9 cellular contexts compared by ENCODE assay signal in the genomic region with DNA sequence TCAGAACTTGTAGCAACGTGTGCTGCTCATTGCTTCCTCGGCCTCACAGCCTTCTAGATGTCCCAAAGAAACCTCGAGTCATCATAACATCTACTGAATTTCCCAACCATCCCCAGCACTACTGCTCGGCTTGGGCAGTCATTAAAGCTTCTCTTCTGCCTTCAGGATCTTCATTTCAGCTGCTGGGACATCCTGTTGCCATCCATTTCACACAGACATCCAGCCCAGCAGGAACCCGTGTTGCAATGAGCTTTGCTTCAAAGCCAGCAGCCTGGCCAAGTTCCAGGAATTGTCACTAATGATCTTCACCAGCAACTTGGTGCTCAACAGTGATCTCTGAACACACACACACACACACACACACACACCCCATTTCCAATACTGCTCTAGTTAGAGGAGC. TPM values are rescaled to one million over a fixed set of nuclear protein-coding genes. Genes with fewer than 3 reads are reported as not detected.
DNase-seq lines count a peak whose midpoint lies in the region; ATAC-seq and TF ChIP-seq lines count a peak whose summit lies in the region.
"Had no signal": no experiment of that assay in that cellular context is flagged by ENCODE, and none has a peak within 500 bp of the region (broad histone marks: within the 10 kb centered on the region; RNA-seq: fewer than 3 reads in every experiment).

No MANE protein-coding gene starts in this region.

- BruUV-seq in Caco-2 (replicated peaks; lab: Mats Ljungman, UMichigan) = no TSS peak

- H3K9me3 ChIP-seq in tibial artery = no peaks in the 10 kb centered on the region
- H3K9me3 ChIP-seq in endodermal cell (ENCODE audit: control insufficient read depth, low read length) = no peaks in the 10 kb centered on the region
- no peaks in the 10 kb centered on the region for H3K9me3 ChIP-seq in Caco-2

- ATAC-seq in left lobe of liver = peak; percentile 89

- H3K4me3 ChIP-seq in tibial artery (no peak overlapping the region), endodermal cell (ENCODE audit: low read length) (no peak overlapping the region), Caco-2 (ENCODE audit: low read depth, low read length) (no peak overlapping the region)

- DNase-seq in DMS 273 (lab: John Stamatoyannopoulos, UW; ENCODE audit: unreplicated experiment) (peak; percentile 60), DMS 273 treated with DMSO at 0.1 percent for 48 hours (lab: John Stamatoyannopoulos, UW) (no peak), left lobe of liver (ENCODE audit: low spot score) (peak; percentile 82), tibial artery (peak; percentile 83 to 86), endodermal cell (no peak), Caco-2 (no peak)
- no peak for DNase-seq in activated T-cell treated with anti-CD3 and anti-CD28 coated beads, Interleukin-2, amount 50 U/mL, for 1 hour

- H3K4me3 Mint-ChIP-seq in brain (peak overlapping the region in 3 of 5 experiments; percentile 22 to 49 (median 37)), endodermal cell (no peak overlapping the region), Caco-2 (ENCODE audit: unreplicated experiment) (no peak overlapping the region)

- no peaks in the 10 kb centered on the region for H3K9me3 Mint-ChIP-seq in brain
- H3K9me3 Mint-ChIP-seq in endodermal cell = no peaks in the 10 kb centered on the region
- no peaks in the 10 kb centered on the region for H3K9me3 Mint-ChIP-seq in Caco-2 (ENCODE audit: unreplicated experiment)

- POLR2A ChIA-PET in Caco-2 (lab: Charles Lee) = no interaction called here

- H3K27ac Mint-ChIP-seq in brain (peak overlapping the region in 3 of 5 experiments; percentile 84 to 90 (median 89)), endodermal cell (no peak overlapping the region), Caco-2 (ENCODE audit: unreplicated experiment) (no peak overlapping the region)

- no peak overlapping the region for H3K9ac ChIP-seq in endodermal cell (ENCODE audit: extremely low read depth, low read length, poor library complexity, severe bottlenecking)

- peaks cover 8% of the 10 kb centered on the region for H3K36me3 Mint-ChIP-seq in brain
- H3K36me3 Mint-ChIP-seq in endodermal cell (ENCODE audit: low read depth) = peaks cover 3% of the 10 kb centered on the region
- H3K36me3 Mint-ChIP-seq in Caco-2 (ENCODE audit: insufficient read depth, unreplicated experiment) = peaks cover 6% of the 10 kb centered on the region

- H3K27me3 ChIP-seq in tibial artery = no peaks in the 10 kb centered on the region
- no peaks in the 10 kb centered on the region for H3K27me3 ChIP-seq in endodermal cell (ENCODE audit: control insufficient read depth, insufficient read depth, low read length, poor library complexity, severe bottlenecking)
- no peaks in the 10 kb centered on the region for H3K27me3 ChIP-seq in Caco-2 (replicated peaks; ENCODE audit: control insufficient read depth, insufficient read depth, low read length)

- H3K4me1 Mint-ChIP-seq in brain (peaks cover 47% of the 10 kb centered on the region), endodermal cell (peaks cover 28% of the 10 kb centered on the region), Caco-2 (ENCODE audit: low read depth, unreplicated experiment) (peaks cover 7% of the 10 kb centered on the region)

- intact Hi-C loops in tibial artery (cut with DNase I; ENCODE audit: low total_unique reads) (no loop called here), Caco-2 (cut with micrococcal nuclease; ENCODE audit: unreplicated experiment) (no loop called here)

- peaks cover 0 to 45% (median 27%) of the 10 kb centered on the region in 4 donors for H3K4me1 ChIP-seq in tibial artery
- peaks cover 22% of the 10 kb centered on the region for H3K4me1 ChIP-seq in endodermal cell (ENCODE audit: control insufficient read depth, insufficient read depth, low read length)
- peaks cover 15% of the 10 kb centered on the region for H3K4me1 ChIP-seq in Caco-2

- H3K27ac ChIP-seq in tibial artery = peak overlapping the region; percentile 35 to 39
- H3K27ac ChIP-seq in endodermal cell (ENCODE audit: low read depth, low read length) = no peak overlapping the region
- H3K27ac ChIP-seq: 22Rv1 had no signal

- H3K36me3 ChIP-seq in tibial artery = no peaks in the 10 kb centered on the region
- H3K36me3 ChIP-seq in endodermal cell (ENCODE audit: control insufficient read depth, insufficient read depth, low read length) = no peaks in the 10 kb centered on the region
- H3K36me3 ChIP-seq in Caco-2 (ENCODE audit: control insufficient read depth, insufficient read depth, low read length) = no peaks in the 10 kb centered on the region

- CTCF ChIA-PET in Caco-2 (lab: Charles Lee) = no interaction called here

- H3K27me3 Mint-ChIP-seq in brain (peaks cover 7% of the 10 kb centered on the region), endodermal cell (ENCODE audit: insufficient read depth) (peaks cover 7% of the 10 kb centered on the region), Caco-2 (ENCODE audit: insufficient read depth, unreplicated experiment) (no peaks in the 10 kb centered on the region)

- TF ChIP-seq CTCF in brain (conservative IDR thresholded peaks at IDR 0.05) (no peak), tibial artery (IDR thresholded peaks at IDR 0.05) (no peak), endodermal cell (conservative IDR thresholded peaks at IDR 0.05) (no peak), Caco-2 (IDR thresholded peaks at IDR 0.05; ENCODE audit: insufficient read depth in 1 of 2, low read depth in 1 of 2, low read length in 1 of 2, severe bottlenecking in 1 of 2, unreplicated experiment in 1 of 2) (no peak)

- 88 to 92% methylated on average over 3 to 5 of the region's 5 CpGs for WGBS in endodermal cell (ENCODE audit: insufficient coverage in 1 of 2, insufficient read length in 1 of 2), 2 experiments

RNA-seq across cellular contexts. Expression of a gene that starts 18.5 kb away (rescaled TPM):
- 95.8 TPM for polyA plus RNA-seq in brain (ENCODE audit: insufficient read depth, low read depth, low replicate concordance)
- total RNA-seq in left lobe of liver (11.2 TPM), endodermal cell (100 to 1,000 TPM in 1 of 2 donors, 10 to 100 TPM in 1; 90.8 to 115 TPM), Caco-2 (2022) (70.6 and 72.3 TPM in 2 replicates)
- 341 TPM for polyA plus RNA-seq in endodermal cell (2013, experiment 1 of 2)
- 322 TPM for polyA plus RNA-seq in endodermal cell (2013, experiment 2 of 2)

Comparison
In these comparisons a context has a peak if more than half of its experiments do, and no peak if none do; other contexts are left out.
1. DNase-seq: peak in DMS 273 (single experiment), left lobe of liver (single experiment) and tibial artery (2 of 2); none in DMS 273 treated with DMSO at 0.1 percent for 48 hours (single experiment), activated T-cell treated with anti-CD3 and anti-CD28 coated beads, Interleukin-2, amount 50 U/mL, for 1 hour (single experiment), endodermal cell (single experiment) and Caco-2 (0 of 2).
2. H3K27ac Mint-ChIP-seq: peak in brain (3 of 5); none in endodermal cell (single experiment) and Caco-2 (single experiment).
3. H3K4me3 Mint-ChIP-seq: peak in brain (3 of 5); none in endodermal cell (single experiment) and Caco-2 (single experiment).